In the genomic region with DNA sequence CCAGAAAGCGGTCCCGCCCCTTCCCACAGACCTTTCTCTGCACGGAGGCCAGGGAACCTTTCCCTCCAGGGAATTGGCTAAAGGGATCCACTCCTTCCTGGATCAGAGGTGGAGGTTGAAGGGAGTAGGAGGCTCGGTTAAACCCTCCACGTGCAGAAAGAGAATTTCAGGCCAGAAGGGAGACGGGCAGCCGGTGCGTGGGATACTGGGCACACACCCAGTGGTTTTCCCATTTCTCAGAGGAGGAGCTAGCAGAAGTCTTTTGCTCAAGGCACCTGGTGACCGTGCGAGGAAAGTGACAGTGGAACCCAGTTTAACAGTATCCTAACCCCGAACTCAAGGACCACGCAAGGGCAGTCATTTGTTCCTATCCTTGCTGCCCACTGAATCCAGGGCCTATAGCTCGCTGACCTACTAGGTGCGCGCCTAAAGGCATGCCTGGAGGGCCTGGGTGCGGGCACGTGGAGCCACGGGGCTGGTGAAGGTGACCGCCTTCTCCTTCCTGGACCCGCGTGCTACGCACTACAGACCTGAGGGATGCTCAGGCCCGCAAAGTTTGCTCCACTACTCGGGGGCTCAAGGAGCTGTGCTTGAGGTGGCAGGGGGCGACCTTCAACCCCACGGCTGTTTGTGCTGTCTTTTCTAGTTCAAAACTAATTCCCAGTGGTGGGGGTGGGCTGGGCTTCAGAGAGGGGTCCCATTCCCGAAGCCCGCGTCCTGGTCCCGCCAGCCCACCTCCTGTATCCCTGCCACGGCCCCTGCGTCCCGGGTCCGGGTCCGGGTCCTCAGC, we compare ENCODE assay signal across 1 cellular context.
TF ChIP-seq lines count a peak whose summit lies in the region.

No MANE protein-coding gene starts in this region.

TF ChIP-seq in HEK293, 187 proteins besides CTCF, POLR2A, EP300 and RAD21 (continued from another document):
- no peak for TF ChIP-seq ZNF248 (tag by site-specific recombination; IDR thresholded peaks at IDR 0.05)
- no peak for TF ChIP-seq ZNF404 (tag by site-specific recombination; IDR thresholded peaks at IDR 0.05)
- TF ChIP-seq ZNF560 (tag by site-specific recombination; IDR thresholded peaks at IDR 0.05; ENCODE audit: borderline replicate concordance): no peak
- TF ChIP-seq HOXA7 (CRISPR knock-in tag; IDR thresholded peaks at IDR 0.05; ENCODE audit: borderline replicate concordance): no peak
- no peak for TF ChIP-seq ZNF623 (tag by site-specific recombination; IDR thresholded peaks at IDR 0.05)
- no peak for TF ChIP-seq ZNF416 (tag by site-specific recombination; IDR thresholded peaks at IDR 0.05)
- TF ChIP-seq, protein P1, sequence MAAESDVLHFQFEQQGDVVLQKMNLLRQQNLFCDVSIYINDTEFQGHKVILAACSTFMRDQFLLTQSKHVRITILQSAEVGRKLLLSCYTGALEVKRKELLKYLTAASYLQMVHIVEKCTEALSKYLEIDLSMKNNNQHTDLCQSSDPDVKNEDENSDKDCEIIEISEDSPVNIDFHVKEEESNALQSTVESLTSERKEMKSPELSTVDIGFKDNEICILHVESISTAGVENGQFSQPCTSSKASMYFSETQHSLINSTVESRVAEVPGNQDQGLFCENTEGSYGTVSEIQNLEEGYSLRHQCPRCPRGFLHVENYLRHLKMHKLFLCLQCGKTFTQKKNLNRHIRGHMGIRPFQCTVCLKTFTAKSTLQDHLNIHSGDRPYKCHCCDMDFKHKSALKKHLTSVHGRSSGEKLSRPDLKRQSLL (tag by site-specific recombination; IDR thresholded peaks at IDR 0.05): no peak
- no peak for TF ChIP-seq ZNF433 (tag by site-specific recombination; IDR thresholded peaks at IDR 0.05; ENCODE audit: low read depth)
- TF ChIP-seq ZNF791 (tag by site-specific recombination; IDR thresholded peaks at IDR 0.05): no peak
- no peak for TF ChIP-seq ZNF157 (tag by site-specific recombination; IDR thresholded peaks at IDR 0.05)
- no peak for TF ChIP-seq ZNF510 (tag by site-specific recombination; IDR thresholded peaks at IDR 0.05; ENCODE audit: insufficient replicate concordance)
- no peak for TF ChIP-seq ZNF184 (tag by site-specific recombination; IDR thresholded peaks at IDR 0.05)
